Comparison of ENCODE assay signal across 14 cellular contexts in genomic region chr5:61301345-61301744, GRCh38. TPM values are rescaled to one million over a fixed set of nuclear protein-coding genes. Genes with fewer than 3 reads are reported as not detected.
DNase-seq lines count a peak whose midpoint lies in the region; ATAC-seq and TF ChIP-seq lines count a peak whose summit lies in the region.
"Had no signal": no experiment of that assay in that cellular context is flagged by ENCODE, and none has a peak within 500 bp of the region (broad histone marks: within the 10 kb centered on the region; RNA-seq: fewer than 3 reads in every experiment).

No MANE protein-coding gene starts in this region.

- H3K4me1 ChIP-seq in thoracic aorta (ENCODE audit: control insufficient read depth in 1 of 2, low read depth in 2 of 2) (peaks cover 25 to 45% of the 10 kb centered on the region in 2 donors), Peyer's patch (peaks cover 0 to 13% (median 0%) of the 10 kb centered on the region in 4 donors)

- H3K27ac ChIP-seq in thoracic aorta (peak overlapping the region; percentile 47 to 79), Peyer's patch (no peak overlapping the region)
- H3K27ac ChIP-seq: spleen had no signal

- H3K9me3 ChIP-seq in thoracic aorta (no peaks in the 10 kb centered on the region), Peyer's patch (no peaks in the 10 kb centered on the region)
- H3K9me3 ChIP-seq: spleen had no signal

- H3K36me3 ChIP-seq in thoracic aorta (no peaks in the 10 kb centered on the region), Peyer's patch (no peaks in the 10 kb centered on the region)
- H3K36me3 ChIP-seq: spleen had no signal

- H3K4me3 ChIP-seq in HFF-Myc (replicated peaks; ENCODE audit: low read depth, low read length) (no peak overlapping the region), cardiac fibroblast (replicated peaks in 1 of 2; ENCODE audit: low read depth in 2 of 2, low read length in 2 of 2) (no peak overlapping the region), thoracic aorta (no peak overlapping the region), Peyer's patch (no peak overlapping the region)
- H3K4me3 ChIP-seq: spleen had no signal

- H3K27me3 ChIP-seq in thoracic aorta (replicated peaks; ENCODE audit: insufficient read depth) (no peaks in the 10 kb centered on the region), Peyer's patch (no peaks in the 10 kb centered on the region)
- H3K27me3 ChIP-seq: spleen had no signal

- ATAC-seq in thoracic aorta (ENCODE audit: insufficient number of reproducible peaks, low FRiP score, low read depth) = no peak
- ATAC-seq in GM19351 (IDR thresholded peaks at IDR 0.05; ENCODE audit: unreplicated experiment) = no peak

- TF ChIP-seq CTCF in HFF-Myc (IDR thresholded peaks at IDR 0.05; ENCODE audit: low read depth, low read length, missing control alignments) = no peak
- peak; percentile 18 for TF ChIP-seq CTCF in cardiac fibroblast (IDR thresholded peaks at IDR 0.05; ENCODE audit: low read depth, low read length)
- TF ChIP-seq CTCF in thoracic aorta (IDR thresholded peaks at IDR 0.05) = no peak
- no peak for TF ChIP-seq CTCF in Peyer's patch (IDR thresholded peaks at IDR 0.05)

- TF ChIP-seq POLR2A in Peyer's patch (IDR thresholded peaks at IDR 0.05) = no peak

- peak; percentile 39 for DNase-seq in HFF-Myc (ENCODE audit: extremely low read depth, low read depth)
- peak; percentile 62 to 88 for DNase-seq in cardiac fibroblast (ENCODE audit: low read depth in 2 of 2)
- DNase-seq in inferior parietal cortex (ENCODE audit: extremely low spot score) = peak; percentile 43
- DNase-seq in thoracic aorta (ENCODE audit: low spot score) = no peak
- DNase-seq in Peyer's patch = no peak
- DNase-seq in ureter (ENCODE audit: low spot score) = no peak
- no peak for DNase-seq in NAMALWA (ENCODE audit: low spot score)
- DNase-seq: activated CD4-positive, alpha-beta T cell treated with anti-CD3 and anti-CD28 coated beads, Interleukin-2, amount 50 U/mL, for 1 hour; activated naive CD8-positive, alpha-beta T cell treated with anti-CD3 and anti-CD28 coated beads, Interleukin-2, amount 10 ng/mL, durations not matched to agents 7 days and 5 days; DMS153; NCI-H1694; SHP77; spleen had no signal

RNA-seq across cellular contexts. Expression of gene ZSWIM6, which starts 30.7 kb away (rescaled TPM):
- total RNA-seq in thoracic aorta (10 to 100 TPM; 10.6 to 18.8 TPM), Peyer's patch (10 to 100 TPM; 13.3 to 19.4 (median 16.0) TPM), ureter (22.4 TPM)

Comparison
In these comparisons a context has a peak if more than half of its experiments do, and no peak if none do; other contexts are left out.
1. DNase-seq: peak in HFF-Myc (single experiment), cardiac fibroblast (2 of 2) and inferior parietal cortex (single experiment); none in thoracic aorta (single experiment), Peyer's patch (0 of 3), ureter (single experiment) and NAMALWA (single experiment).
2. H3K27ac ChIP-seq: peak in thoracic aorta (2 of 2); none in Peyer's patch (0 of 4).